ENCODE assay signal across 9 cellular contexts in genomic region chr20:45419188-45420091, GRCh38. TPM values are rescaled to one million over a fixed set of nuclear protein-coding genes. Genes with fewer than 3 reads are reported as not detected.
DNase-seq lines count a peak whose midpoint lies in the region; ATAC-seq, FAIRE-seq and TF ChIP-seq lines count a peak whose summit lies in the region.
"Had no signal": no experiment of that assay in that cellular context is flagged by ENCODE, and none has a peak within 500 bp of the region (broad histone marks: within the 10 kb centered on the region; RNA-seq: fewer than 3 reads in every experiment).

No MANE protein-coding gene starts in this region.

- no peak for FAIRE-seq in GM12892 (lab: Jason Lieb, UNC)

- H3K9ac ChIP-seq in adipocyte (ENCODE audit: low read length): no peak overlapping the region

- peaks cover 24% of the 10 kb centered on the region for H3K4me1 ChIP-seq in adipocyte (ENCODE audit: control insufficient read depth, insufficient read depth, low read length)

- TF ChIP-seq POLR2A in GM12892 (IDR thresholded peaks at IDR 0.05; ENCODE audit: low read depth, low read length): no peak

- ATAC-seq in GM21737 (IDR thresholded peaks at IDR 0.05; ENCODE audit: unreplicated experiment): peak; percentile 60
- peak; percentile 47 for ATAC-seq in stimulated activated naive CD8-positive, alpha-beta T cell treated with anti-CD3 and anti-CD28 coated beads, Interleukin-15, amount 100 ng/mL, for 72 hours

- H3K9me3 Mint-ChIP-seq in stimulated activated naive CD8-positive, alpha-beta T cell treated with anti-CD3 and anti-CD28 coated beads, Interleukin-15, amount 100 ng/mL, for 72 hours: no peaks in the 10 kb centered on the region

- H3K4me1 Mint-ChIP-seq in stimulated activated naive CD8-positive, alpha-beta T cell treated with anti-CD3 and anti-CD28 coated beads, Interleukin-15, amount 100 ng/mL, for 72 hours: peaks cover 44% of the 10 kb centered on the region

- H3K27me3 ChIP-seq in MG63: no peaks in the 10 kb centered on the region
- H3K27me3 ChIP-seq in adipocyte (replicated peaks; ENCODE audit: control insufficient read depth, insufficient read depth, low read length): no peaks in the 10 kb centered on the region

- H3K4me3 ChIP-seq in MG63 (no peak overlapping the region), adipocyte (ENCODE audit: low read length) (no peak overlapping the region)

- peak; percentile 16 for DNase-seq in GM12892 (ENCODE audit: insufficient read length)
- DNase-seq in MG63: peak; percentile 96
- peak; percentile 64 for DNase-seq in adipocyte (ENCODE audit: low read depth)
- DNase-seq in hippocampal formation (lab: John Stamatoyannopoulos, UW): peak; percentile 35 to 53
- DNase-seq in stimulated activated naive CD8-positive, alpha-beta T cell treated with anti-CD3 and anti-CD28 coated beads, Interleukin-15, amount 100 ng/mL, for 72 hours: peak in 1 of 2 donors; percentile 13
- DNase-seq in HuH-7 (ENCODE audit: low spot score): no peak
- no peak for DNase-seq in cerebellar cortex (ENCODE audit: low spot score)

- no peak overlapping the region for H3K4me3 Mint-ChIP-seq in stimulated activated naive CD8-positive, alpha-beta T cell treated with anti-CD3 and anti-CD28 coated beads, Interleukin-15, amount 100 ng/mL, for 72 hours

- peaks cover 50% of the 10 kb centered on the region for H3K36me3 ChIP-seq in MG63
- peaks cover 42% of the 10 kb centered on the region for H3K36me3 ChIP-seq in adipocyte (ENCODE audit: control insufficient read depth, insufficient read depth, low read length, severe bottlenecking)

- H3K27me3 Mint-ChIP-seq in stimulated activated naive CD8-positive, alpha-beta T cell treated with anti-CD3 and anti-CD28 coated beads, Interleukin-15, amount 100 ng/mL, for 72 hours: no peaks in the 10 kb centered on the region

- H3K9me3 ChIP-seq in MG63: no peaks in the 10 kb centered on the region
- H3K9me3 ChIP-seq in adipocyte (ENCODE audit: control insufficient read depth, low read length): no peaks in the 10 kb centered on the region

- H3K27ac Mint-ChIP-seq in stimulated activated naive CD8-positive, alpha-beta T cell treated with anti-CD3 and anti-CD28 coated beads, Interleukin-15, amount 100 ng/mL, for 72 hours: peak overlapping the region; percentile 83 to 91

RNA-seq across cellular contexts. Expression of gene PIGT, which starts 3.5 kb away (rescaled TPM):
- polyA plus RNA-seq in GM12892 (2012; ENCODE audit: missing spikeins): 20.9 TPM
- total RNA-seq in MG63 (2014; rRNA removed; shearing (Covaris generic); ENCODE audit: low replicate concordance): 35.6 and 66.5 TPM in 2 replicates

RNA-seq across cellular contexts. Expression of gene DBNDD2, which starts 11.4 kb away (rescaled TPM):
- 0.89 TPM for polyA plus RNA-seq in GM12892 (2012; ENCODE audit: missing spikeins)
- total RNA-seq in MG63 (2014; rRNA removed; shearing (Covaris generic); ENCODE audit: low replicate concordance): 17.6 and 25.0 TPM in 2 replicates

RNA-seq across cellular contexts. Expression of gene TP53TG5, which starts 41.3 kb away (rescaled TPM):
- polyA plus RNA-seq in GM12892 (2012; ENCODE audit: missing spikeins): 0.28 TPM
- total RNA-seq in MG63 (2014; rRNA removed; shearing (Covaris generic); ENCODE audit: low replicate concordance): not detected in 2 replicates

RNA-seq across cellular contexts. Expression of gene WFDC2, which starts 50.1 kb away (rescaled TPM):
- 2.0 TPM for polyA plus RNA-seq in GM12892 (2012; ENCODE audit: missing spikeins)
- not detected in 2 replicates for total RNA-seq in MG63 (2014; rRNA removed; shearing (Covaris generic); ENCODE audit: low replicate concordance)
- total RNA-seq: activated CD8-positive, alpha-beta memory T cell treated with anti-CD3 and anti-CD28 coated beads for 36 hours had no signal

RNA-seq across cellular contexts. Expression of gene SYS1, which starts 56.5 kb away (rescaled TPM):
- 5.2 TPM for polyA plus RNA-seq in GM12892 (2012; ENCODE audit: missing spikeins)
- total RNA-seq in MG63 (2014; rRNA removed; shearing (Covaris generic); ENCODE audit: low replicate concordance): 24.5 and 32.3 TPM in 2 replicates

Comparison
In these comparisons a context has a peak if more than half of its experiments do, and no peak if none do; other contexts are left out.
1. DNase-seq: peak in GM12892 (single experiment), MG63 (single experiment), adipocyte (single experiment) and hippocampal formation (2 of 2); none in HuH-7 (single experiment) and cerebellar cortex (single experiment).